1 cellular context compared by ENCODE assay signal in the genomic region with DNA sequence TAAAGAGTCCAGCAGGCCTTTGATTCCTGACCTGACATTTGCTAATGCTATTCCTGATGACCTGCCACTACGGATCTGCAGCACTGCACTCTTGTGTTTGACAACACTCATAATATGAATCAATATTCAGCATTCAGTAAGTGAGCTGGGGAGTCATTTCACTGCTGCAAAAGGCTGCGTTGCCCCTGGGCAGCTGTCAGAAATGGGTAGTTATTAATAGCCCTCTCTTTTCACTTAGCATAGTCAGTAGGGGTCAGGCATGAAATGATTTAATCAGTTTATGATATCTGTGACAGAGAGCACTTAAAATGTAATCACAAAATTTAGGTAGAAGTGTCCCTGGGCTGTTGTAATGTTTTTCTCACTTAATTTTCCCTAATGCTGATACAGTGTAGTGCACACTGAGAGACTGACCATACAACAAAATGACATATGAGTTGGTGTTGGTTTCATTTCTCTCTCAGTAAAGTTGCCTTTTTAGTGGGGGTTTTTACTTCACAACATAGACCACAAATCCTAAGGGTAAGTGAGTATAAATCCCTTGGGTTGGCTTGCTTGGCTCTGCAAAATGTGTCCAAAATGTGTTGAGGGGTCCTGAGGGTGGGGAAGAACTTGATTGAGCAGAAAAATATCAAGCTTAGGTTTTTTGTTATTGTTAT.
TF ChIP-seq lines count a peak whose summit lies in the region.

No MANE protein-coding gene starts in this region.

TF ChIP-seq in H1, 55 proteins besides CTCF, POLR2A, EP300 and RAD21:
- TF ChIP-seq RBBP5 (IDR thresholded peaks at IDR 0.05; ENCODE audit: borderline replicate concordance, low read depth, low read length): no peak
- TF ChIP-seq BCL11A (IDR thresholded peaks at IDR 0.05; ENCODE audit: low read depth in 2 of 2, low read length in 2 of 2): no peak
- TF ChIP-seq TBP (IDR thresholded peaks at IDR 0.05; ENCODE audit: low read depth, low read length): no peak
- TF ChIP-seq CREB1 (IDR thresholded peaks at IDR 0.05): no peak
- TF ChIP-seq TCF12 (IDR thresholded peaks at IDR 0.05; ENCODE audit: low read depth, low read length): no peak
- TF ChIP-seq ZNF274 (IDR thresholded peaks at IDR 0.05; ENCODE audit: borderline replicate concordance, extremely low read depth, low read length): no peak
- TF ChIP-seq TEAD4 (IDR thresholded peaks at IDR 0.05; ENCODE audit: low read depth, low read length): no peak
- no peak for TF ChIP-seq RFX5 (IDR thresholded peaks at IDR 0.05; ENCODE audit: borderline replicate concordance, low read depth, low read length)
- TF ChIP-seq EZH2 (IDR thresholded peaks at IDR 0.05; ENCODE audit: low read depth, low read length, severe bottlenecking): no peak
- no peak for TF ChIP-seq SAP30 (IDR thresholded peaks at IDR 0.05; ENCODE audit: insufficient read depth, insufficient replicate concordance, low read length)
- no peak for TF ChIP-seq NRF1 (IDR thresholded peaks at IDR 0.05; ENCODE audit: low read depth, low read length)
- no peak for TF ChIP-seq HDAC2 (IDR thresholded peaks at IDR 0.05; ENCODE audit: borderline replicate concordance in 1 of 2, low read depth in 2 of 2, low read length in 2 of 2)
- TF ChIP-seq ASH2L (IDR thresholded peaks at IDR 0.05; ENCODE audit: low read length): no peak
- no peak for TF ChIP-seq CBX5 (IDR thresholded peaks at IDR 0.05; ENCODE audit: low read depth, low read length)
- TF ChIP-seq, protein P1, sequence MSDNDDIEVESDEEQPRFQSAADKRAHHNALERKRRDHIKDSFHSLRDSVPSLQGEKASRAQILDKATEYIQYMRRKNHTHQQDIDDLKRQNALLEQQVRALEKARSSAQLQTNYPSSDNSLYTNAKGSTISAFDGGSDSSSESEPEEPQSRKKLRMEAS (IDR thresholded peaks at IDR 0.05): no peak
- TF ChIP-seq, protein P2, sequence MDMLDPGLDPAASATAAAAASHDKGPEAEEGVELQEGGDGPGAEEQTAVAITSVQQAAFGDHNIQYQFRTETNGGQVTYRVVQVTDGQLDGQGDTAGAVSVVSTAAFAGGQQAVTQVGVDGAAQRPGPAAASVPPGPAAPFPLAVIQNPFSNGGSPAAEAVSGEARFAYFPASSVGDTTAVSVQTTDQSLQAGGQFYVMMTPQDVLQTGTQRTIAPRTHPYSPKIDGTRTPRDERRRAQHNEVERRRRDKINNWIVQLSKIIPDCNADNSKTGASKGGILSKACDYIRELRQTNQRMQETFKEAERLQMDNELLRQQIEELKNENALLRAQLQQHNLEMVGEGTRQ (IDR thresholded peaks at IDR 0.05; ENCODE audit: low read length): no peak
TF ChIP-seq in H1: peak in this region for 0.
